Comparison of ENCODE assay signal across 1 cellular context in the genomic region with DNA sequence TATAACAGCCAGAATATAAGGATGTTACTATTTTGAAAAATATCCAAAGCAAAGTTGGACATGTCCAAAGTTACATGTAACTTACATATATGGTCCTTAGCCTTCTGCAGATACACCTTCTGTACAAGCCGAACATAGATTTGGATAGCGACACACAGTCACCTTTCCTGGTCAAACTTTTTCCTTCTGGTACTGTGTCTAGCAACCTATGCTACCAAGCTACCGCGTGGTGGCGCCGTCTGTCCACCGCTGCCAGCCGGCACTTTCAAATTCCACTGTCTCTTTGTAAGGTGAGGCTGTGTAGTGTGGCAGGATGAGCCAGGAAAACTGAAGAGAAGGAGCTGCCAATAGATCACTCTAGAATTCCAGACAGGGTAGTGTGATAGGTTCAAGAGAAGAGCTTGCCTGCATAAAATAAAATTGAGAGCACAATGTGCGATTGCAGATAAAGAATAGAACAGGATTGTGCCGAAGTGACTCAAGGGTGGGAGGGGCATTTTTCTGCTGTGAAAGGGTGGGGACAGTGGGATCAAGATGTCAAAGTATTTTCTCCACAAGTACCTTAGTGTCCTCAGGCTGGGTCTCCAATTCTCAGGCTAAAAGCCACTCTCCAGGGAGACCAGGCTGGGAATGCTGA.
TF ChIP-seq lines count a peak whose summit lies in the region.

No MANE protein-coding gene starts in this region.

TF ChIP-seq in HepG2, 621 proteins besides CTCF, POLR2A, EP300 and RAD21 (continued from another document and continues in another):
- TF ChIP-seq, protein P1, sequence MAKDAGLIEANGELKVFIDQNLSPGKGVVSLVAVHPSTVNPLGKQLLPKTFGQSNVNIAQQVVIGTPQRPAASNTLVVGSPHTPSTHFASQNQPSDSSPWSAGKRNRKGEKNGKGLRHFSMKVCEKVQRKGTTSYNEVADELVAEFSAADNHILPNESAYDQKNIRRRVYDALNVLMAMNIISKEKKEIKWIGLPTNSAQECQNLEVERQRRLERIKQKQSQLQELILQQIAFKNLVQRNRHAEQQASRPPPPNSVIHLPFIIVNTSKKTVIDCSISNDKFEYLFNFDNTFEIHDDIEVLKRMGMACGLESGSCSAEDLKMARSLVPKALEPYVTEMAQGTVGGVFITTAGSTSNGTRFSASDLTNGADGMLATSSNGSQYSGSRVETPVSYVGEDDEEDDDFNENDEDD (CRISPR knock-in tag; IDR thresholded peaks at IDR 0.05; ENCODE audit: borderline replicate concordance) = peak; percentile 54; the same call in 1 of the 2 replicates
- TF ChIP-seq, protein P2, sequence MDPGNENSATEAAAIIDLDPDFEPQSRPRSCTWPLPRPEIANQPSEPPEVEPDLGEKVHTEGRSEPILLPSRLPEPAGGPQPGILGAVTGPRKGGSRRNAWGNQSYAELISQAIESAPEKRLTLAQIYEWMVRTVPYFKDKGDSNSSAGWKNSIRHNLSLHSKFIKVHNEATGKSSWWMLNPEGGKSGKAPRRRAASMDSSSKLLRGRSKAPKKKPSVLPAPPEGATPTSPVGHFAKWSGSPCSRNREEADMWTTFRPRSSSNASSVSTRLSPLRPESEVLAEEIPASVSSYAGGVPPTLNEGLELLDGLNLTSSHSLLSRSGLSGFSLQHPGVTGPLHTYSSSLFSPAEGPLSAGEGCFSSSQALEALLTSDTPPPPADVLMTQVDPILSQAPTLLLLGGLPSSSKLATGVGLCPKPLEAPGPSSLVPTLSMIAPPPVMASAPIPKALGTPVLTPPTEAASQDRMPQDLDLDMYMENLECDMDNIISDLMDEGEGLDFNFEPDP (CRISPR knock-in tag; conservative IDR thresholded peaks at IDR 0.05) = no peak
- TF ChIP-seq NPAS2 (CRISPR knock-in tag; IDR thresholded peaks at IDR 0.05; ENCODE audit: borderline replicate concordance) (no peak), FOXA3 (CRISPR knock-in tag; IDR thresholded peaks at IDR 0.05) (peak; percentile 47; the same call in 1 of the 2 replicates), CCAR2 (optimal IDR thresholded peaks at IDR 0.05; ENCODE audit: low read depth, low read length) (no peak), SSRP1 (CRISPR knock-in tag; IDR thresholded peaks at IDR 0.05) (0 out of 2 replicates have a peak, but pooled peaks have one; percentile 62), ZNF331 (CRISPR knock-in tag; IDR thresholded peaks at IDR 0.05) (peak; percentile 49), NR2C2 (CRISPR knock-in tag; IDR thresholded peaks at IDR 0.05; ENCODE audit: borderline replicate concordance) (no peak), ZSCAN25 (CRISPR knock-in tag; IDR thresholded peaks at IDR 0.05) (no peak), TEAD2 (CRISPR knock-in tag; IDR thresholded peaks at IDR 0.05) (no peak), MED1 (CRISPR knock-in tag; IDR thresholded peaks at IDR 0.05) (peak; percentile 38; the same call in 1 of the 2 replicates), GTF2F1 (IDR thresholded peaks at IDR 0.05; ENCODE audit: low read length) (no peak), ZFP36 (IDR thresholded peaks at IDR 0.05; ENCODE audit: borderline replicate concordance, low read depth, low read length, partially characterized antibody) (peak; percentile 58), SRF (IDR thresholded peaks at IDR 0.05; ENCODE audit: low read depth, low read length) (no peak), MAFF (IDR thresholded peaks at IDR 0.05; ENCODE audit: low read depth, low read length) (no peak), RFX1 (IDR thresholded peaks at IDR 0.05) (no peak), TARDBP (CRISPR knock-in tag; IDR thresholded peaks at IDR 0.05) (peak; percentile 24; the same call in 1 of the 2 replicates), GABPA (IDR thresholded peaks at IDR 0.05; ENCODE audit: low read depth, low read length) (no peak), GABPA (CRISPR knock-in tag; IDR thresholded peaks at IDR 0.05; ENCODE audit: low read depth) (no peak), ZC3H13 (CRISPR knock-in tag; IDR thresholded peaks at IDR 0.05) (no peak), CC2D1A (CRISPR knock-in tag; IDR thresholded peaks at IDR 0.05) (no peak), TOE1 (CRISPR knock-in tag; IDR thresholded peaks at IDR 0.05) (no peak), SP1 (IDR thresholded peaks at IDR 0.05) (no peak), SP1 (CRISPR knock-in tag; IDR thresholded peaks at IDR 0.05) (no peak), CAMTA2 (CRISPR knock-in tag; IDR thresholded peaks at IDR 0.05; ENCODE audit: borderline replicate concordance) (no peak), KLF11 (CRISPR knock-in tag; IDR thresholded peaks at IDR 0.05) (peak; percentile 87; the same call in 1 of the 2 replicates), HOXD1 (CRISPR knock-in tag; IDR thresholded peaks at IDR 0.05) (no peak), HIVEP1 (CRISPR knock-in tag; IDR thresholded peaks at IDR 0.05) (no peak), WIZ (CRISPR knock-in tag; IDR thresholded peaks at IDR 0.05) (no peak), FOXO1 (CRISPR knock-in tag; IDR thresholded peaks at IDR 0.05) (no peak), ZNF558 (CRISPR knock-in tag; IDR thresholded peaks at IDR 0.05; ENCODE audit: borderline replicate concordance) (no peak), ZNF143 (CRISPR knock-in tag; IDR thresholded peaks at IDR 0.05) (no peak), ZNF124 (CRISPR knock-in tag; IDR thresholded peaks at IDR 0.05) (peak; percentile 84; the same call in 1 of the 2 replicates), ZNF263 (CRISPR knock-in tag; IDR thresholded peaks at IDR 0.05) (no peak), ZBTB8A (CRISPR knock-in tag; IDR thresholded peaks at IDR 0.05; ENCODE audit: borderline replicate concordance, low read depth) (no peak), ZNF180 (CRISPR knock-in tag; IDR thresholded peaks at IDR 0.05; ENCODE audit: borderline replicate concordance, low read depth) (no peak)
- TF ChIP-seq, protein P3, sequence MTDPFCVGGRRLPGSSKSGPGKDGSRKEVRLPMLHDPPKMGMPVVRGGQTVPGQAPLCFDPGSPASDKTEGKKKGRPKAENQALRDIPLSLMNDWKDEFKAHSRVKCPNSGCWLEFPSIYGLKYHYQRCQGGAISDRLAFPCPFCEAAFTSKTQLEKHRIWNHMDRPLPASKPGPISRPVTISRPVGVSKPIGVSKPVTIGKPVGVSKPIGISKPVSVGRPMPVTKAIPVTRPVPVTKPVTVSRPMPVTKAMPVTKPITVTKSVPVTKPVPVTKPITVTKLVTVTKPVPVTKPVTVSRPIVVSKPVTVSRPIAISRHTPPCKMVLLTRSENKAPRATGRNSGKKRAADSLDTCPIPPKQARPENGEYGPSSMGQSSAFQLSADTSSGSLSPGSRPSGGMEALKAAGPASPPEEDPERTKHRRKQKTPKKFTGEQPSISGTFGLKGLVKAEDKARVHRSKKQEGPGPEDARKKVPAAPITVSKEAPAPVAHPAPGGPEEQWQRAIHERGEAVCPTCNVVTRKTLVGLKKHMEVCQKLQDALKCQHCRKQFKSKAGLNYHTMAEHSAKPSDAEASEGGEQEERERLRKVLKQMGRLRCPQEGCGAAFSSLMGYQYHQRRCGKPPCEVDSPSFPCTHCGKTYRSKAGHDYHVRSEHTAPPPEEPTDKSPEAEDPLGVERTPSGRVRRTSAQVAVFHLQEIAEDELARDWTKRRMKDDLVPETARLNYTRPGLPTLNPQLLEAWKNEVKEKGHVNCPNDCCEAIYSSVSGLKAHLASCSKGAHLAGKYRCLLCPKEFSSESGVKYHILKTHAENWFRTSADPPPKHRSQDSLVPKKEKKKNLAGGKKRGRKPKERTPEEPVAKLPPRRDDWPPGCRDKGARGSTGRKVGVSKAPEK (CRISPR knock-in tag; IDR thresholded peaks at IDR 0.05; ENCODE audit: borderline replicate concordance) = no peak
- TF ChIP-seq, protein P4, sequence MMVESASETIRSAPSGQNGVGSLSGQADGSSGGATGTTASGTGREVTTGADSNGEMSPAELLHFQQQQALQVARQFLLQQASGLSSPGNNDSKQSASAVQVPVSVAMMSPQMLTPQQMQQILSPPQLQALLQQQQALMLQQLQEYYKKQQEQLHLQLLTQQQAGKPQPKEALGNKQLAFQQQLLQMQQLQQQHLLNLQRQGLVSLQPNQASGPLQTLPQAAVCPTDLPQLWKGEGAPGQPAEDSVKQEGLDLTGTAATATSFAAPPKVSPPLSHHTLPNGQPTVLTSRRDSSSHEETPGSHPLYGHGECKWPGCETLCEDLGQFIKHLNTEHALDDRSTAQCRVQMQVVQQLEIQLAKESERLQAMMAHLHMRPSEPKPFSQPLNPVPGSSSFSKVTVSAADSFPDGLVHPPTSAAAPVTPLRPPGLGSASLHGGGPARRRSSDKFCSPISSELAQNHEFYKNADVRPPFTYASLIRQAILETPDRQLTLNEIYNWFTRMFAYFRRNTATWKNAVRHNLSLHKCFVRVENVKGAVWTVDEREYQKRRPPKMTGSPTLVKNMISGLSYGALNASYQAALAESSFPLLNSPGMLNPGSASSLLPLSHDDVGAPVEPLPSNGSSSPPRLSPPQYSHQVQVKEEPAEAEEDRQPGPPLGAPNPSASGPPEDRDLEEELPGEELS (CRISPR knock-in tag; IDR thresholded peaks at IDR 0.05) = no peak
- TF ChIP-seq, protein P5, sequence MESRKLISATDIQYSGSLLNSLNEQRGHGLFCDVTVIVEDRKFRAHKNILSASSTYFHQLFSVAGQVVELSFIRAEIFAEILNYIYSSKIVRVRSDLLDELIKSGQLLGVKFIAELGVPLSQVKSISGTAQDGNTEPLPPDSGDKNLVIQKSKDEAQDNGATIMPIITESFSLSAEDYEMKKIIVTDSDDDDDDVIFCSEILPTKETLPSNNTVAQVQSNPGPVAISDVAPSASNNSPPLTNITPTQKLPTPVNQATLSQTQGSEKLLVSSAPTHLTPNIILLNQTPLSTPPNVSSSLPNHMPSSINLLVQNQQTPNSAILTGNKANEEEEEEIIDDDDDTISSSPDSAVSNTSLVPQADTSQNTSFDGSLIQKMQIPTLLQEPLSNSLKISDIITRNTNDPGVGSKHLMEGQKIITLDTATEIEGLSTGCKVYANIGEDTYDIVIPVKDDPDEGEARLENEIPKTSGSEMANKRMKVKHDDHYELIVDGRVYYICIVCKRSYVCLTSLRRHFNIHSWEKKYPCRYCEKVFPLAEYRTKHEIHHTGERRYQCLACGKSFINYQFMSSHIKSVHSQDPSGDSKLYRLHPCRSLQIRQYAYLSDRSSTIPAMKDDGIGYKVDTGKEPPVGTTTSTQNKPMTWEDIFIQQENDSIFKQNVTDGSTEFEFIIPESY (CRISPR knock-in tag; IDR thresholded peaks at IDR 0.05) = peak; percentile 61
- TF ChIP-seq, protein P6, sequence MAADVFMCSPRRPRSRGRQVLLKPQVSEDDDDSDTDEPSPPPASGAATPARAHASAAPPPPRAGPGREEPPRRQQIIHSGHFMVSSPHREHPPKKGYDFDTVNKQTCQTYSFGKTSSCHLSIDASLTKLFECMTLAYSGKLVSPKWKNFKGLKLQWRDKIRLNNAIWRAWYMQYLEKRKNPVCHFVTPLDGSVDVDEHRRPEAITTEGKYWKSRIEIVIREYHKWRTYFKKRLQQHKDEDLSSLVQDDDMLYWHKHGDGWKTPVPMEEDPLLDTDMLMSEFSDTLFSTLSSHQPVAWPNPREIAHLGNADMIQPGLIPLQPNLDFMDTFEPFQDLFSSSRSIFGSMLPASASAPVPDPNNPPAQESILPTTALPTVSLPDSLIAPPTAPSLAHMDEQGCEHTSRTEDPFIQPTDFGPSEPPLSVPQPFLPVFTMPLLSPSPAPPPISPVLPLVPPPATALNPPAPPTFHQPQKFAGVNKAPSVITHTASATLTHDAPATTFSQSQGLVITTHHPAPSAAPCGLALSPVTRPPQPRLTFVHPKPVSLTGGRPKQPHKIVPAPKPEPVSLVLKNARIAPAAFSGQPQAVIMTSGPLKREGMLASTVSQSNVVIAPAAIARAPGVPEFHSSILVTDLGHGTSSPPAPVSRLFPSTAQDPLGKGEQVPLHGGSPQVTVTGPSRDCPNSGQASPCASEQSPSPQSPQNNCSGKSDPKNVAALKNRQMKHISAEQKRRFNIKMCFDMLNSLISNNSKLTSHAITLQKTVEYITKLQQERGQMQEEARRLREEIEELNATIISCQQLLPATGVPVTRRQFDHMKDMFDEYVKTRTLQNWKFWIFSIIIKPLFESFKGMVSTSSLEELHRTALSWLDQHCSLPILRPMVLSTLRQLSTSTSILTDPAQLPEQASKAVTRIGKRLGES (CRISPR knock-in tag; IDR thresholded peaks at IDR 0.05; ENCODE audit: borderline replicate concordance) = no peak
- TF ChIP-seq, protein P7, sequence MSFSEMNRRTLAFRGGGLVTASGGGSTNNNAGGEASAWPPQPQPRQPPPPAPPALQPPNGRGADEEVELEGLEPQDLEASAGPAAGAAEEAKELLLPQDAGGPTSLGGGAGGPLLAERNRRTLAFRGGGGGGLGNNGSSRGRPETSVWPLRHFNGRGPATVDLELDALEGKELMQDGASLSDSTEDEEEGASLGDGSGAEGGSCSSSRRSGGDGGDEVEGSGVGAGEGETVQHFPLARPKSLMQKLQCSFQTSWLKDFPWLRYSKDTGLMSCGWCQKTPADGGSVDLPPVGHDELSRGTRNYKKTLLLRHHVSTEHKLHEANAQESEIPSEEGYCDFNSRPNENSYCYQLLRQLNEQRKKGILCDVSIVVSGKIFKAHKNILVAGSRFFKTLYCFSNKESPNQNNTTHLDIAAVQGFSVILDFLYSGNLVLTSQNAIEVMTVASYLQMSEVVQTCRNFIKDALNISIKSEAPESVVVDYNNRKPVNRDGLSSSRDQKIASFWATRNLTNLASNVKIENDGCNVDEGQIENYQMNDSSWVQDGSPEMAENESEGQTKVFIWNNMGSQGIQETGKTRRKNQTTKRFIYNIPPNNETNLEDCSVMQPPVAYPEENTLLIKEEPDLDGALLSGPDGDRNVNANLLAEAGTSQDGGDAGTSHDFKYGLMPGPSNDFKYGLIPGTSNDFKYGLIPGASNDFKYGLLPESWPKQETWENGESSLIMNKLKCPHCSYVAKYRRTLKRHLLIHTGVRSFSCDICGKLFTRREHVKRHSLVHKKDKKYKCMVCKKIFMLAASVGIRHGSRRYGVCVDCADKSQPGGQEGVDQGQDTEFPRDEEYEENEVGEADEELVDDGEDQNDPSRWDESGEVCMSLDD (CRISPR knock-in tag; IDR thresholded peaks at IDR 0.05; ENCODE audit: borderline replicate concordance) = no peak
- TF ChIP-seq, protein P8, sequence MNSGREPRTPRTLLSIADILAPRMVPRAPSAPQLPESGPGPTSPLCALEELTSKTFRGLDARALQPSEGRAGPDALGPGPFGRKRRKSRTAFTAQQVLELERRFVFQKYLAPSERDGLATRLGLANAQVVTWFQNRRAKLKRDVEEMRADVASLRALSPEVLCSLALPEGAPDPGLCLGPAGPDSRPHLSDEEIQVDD (CRISPR knock-in tag; IDR thresholded peaks at IDR 0.05; ENCODE audit: borderline replicate concordance) = no peak
